Comparison of ENCODE assay signal across 16 cellular contexts in genomic region chr1:41799205-41799604, GRCh38.
"Had no signal": no experiment of that assay in that cellular context is flagged by ENCODE, and none has a peak within 500 bp of the region (broad histone marks: within the 10 kb centered on the region; RNA-seq: fewer than 3 reads in every experiment).

No MANE protein-coding gene starts in this region.

- H3K27me3 ChIP-seq: esophagus squamous epithelium, hepatocyte, ovary, sigmoid colon, spleen had no signal

- H3K27ac Mint-ChIP-seq: activated naive CD4-positive, alpha-beta T cell treated with anti-CD3 and anti-CD28 coated beads, Interleukin-2, amount 50 U/mL, for 72 hours had no signal

- H3K9me3 ChIP-seq: esophagus squamous epithelium, ovary, sigmoid colon, spleen had no signal

- H3K4me3 Mint-ChIP-seq: brain had no signal

- H3K36me3 ChIP-seq: esophagus squamous epithelium, ovary, sigmoid colon, spleen had no signal

- ATAC-seq: left lobe of liver had no signal

- H3K9me3 Mint-ChIP-seq: activated naive CD4-positive, alpha-beta T cell treated with anti-CD3 and anti-CD28 coated beads, Interleukin-2, amount 50 U/mL, for 72 hours had no signal

- H3K36me3 Mint-ChIP-seq: brain had no signal

- H3K79me2 ChIP-seq: hepatocyte had no signal

- H3K4me2 ChIP-seq: hepatocyte had no signal

- DNase-seq: activated CD8-positive, alpha-beta memory T cell treated with anti-CD3 and anti-CD28 coated beads for 24 hours; activated effector memory CD4-positive, alpha-beta T cell treated with Interleukin-2 at 50 U/mL for 16 hours; activated T-cell treated with anti-CD3 and anti-CD28 coated beads for 4 hours; amygdala; cortex of kidney; effector CD4-positive, alpha-beta T cell; esophagus squamous epithelium; ovary; sigmoid colon; spleen had no signal

- H3K4me3 ChIP-seq: esophagus squamous epithelium, hepatocyte, ovary, sigmoid colon, spleen had no signal

- H3K27ac ChIP-seq: esophagus squamous epithelium, hepatocyte, ovary, sigmoid colon, VCaP had no signal

- H2AFZ ChIP-seq: hepatocyte had no signal

- FAIRE-seq: endothelial cell of umbilical vein had no signal

- H3K27me3 Mint-ChIP-seq: brain had no signal
